ENCODE assay signal across 12 cellular contexts in the genomic region with DNA sequence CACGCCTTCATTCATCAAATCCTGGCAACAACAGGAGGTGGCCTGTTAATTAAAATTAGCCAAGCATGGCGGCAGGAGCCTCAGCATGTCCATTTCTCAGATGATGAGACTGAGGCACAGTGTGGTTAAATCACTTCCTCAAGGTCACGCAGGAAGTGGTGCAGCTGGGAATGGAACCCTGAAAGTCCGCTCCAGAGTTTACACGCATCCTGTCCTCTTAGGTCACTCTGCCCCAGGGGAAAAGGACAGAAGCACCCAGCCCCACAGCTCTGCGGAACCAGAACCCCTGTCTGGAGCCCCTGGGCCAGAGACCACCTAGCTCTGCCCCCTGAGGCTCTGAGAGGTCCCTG. TPM values are rescaled to one million over a fixed set of nuclear protein-coding genes. Genes with fewer than 3 reads are reported as not detected.
DNase-seq lines count a peak whose midpoint lies in the region; ATAC-seq and TF ChIP-seq lines count a peak whose summit lies in the region.
"Had no signal": no experiment of that assay in that cellular context is flagged by ENCODE, and none has a peak within 500 bp of the region (broad histone marks: within the 10 kb centered on the region; RNA-seq: fewer than 3 reads in every experiment).

No MANE protein-coding gene starts in this region.

- H3K36me3 Mint-ChIP-seq in mesothelial cell of epicardium = no peaks in the 10 kb centered on the region
- no peaks in the 10 kb centered on the region for H3K36me3 Mint-ChIP-seq in type B pancreatic cell

- in situ Hi-C loops in mammary epithelial cell (cut with MboI; ENCODE audit: low sequenced_read_pairs in 2 of 2) = loop anchor here in 1 of 2 donors (25.0 kb wide), 3 partner anchors 288 to 538 kb away; a partner anchor contains a TSS

- H3K4me2 ChIP-seq in SK-N-SH (no peak overlapping the region), mammary epithelial cell (ENCODE audit: insufficient read depth, low read depth, low read length) (peak overlapping the region; percentile 23)

- no peak overlapping the region for H2AFZ ChIP-seq in SK-N-SH (ENCODE audit: low read depth)
- H2AFZ ChIP-seq in mammary epithelial cell (ENCODE audit: low read depth, low read length) = peak overlapping the region; percentile 46

- H3K36me3 ChIP-seq in SK-N-SH (replicated peaks in 1 of 2; ENCODE audit: control insufficient read depth in 1 of 2, insufficient read depth in 2 of 2, low read length in 1 of 2) (no peaks in the 10 kb centered on the region), mammary epithelial cell (ENCODE audit: insufficient read depth, low read length) (no peaks in the 10 kb centered on the region)

- dilution Hi-C loops in mammary epithelial cell (cut with HindIII; ENCODE audit: low sequenced_read_pairs) = no loop called here

- H3K4me1 ChIP-seq in SK-N-SH (ENCODE audit: control insufficient read depth in 1 of 2, insufficient read depth in 2 of 2, low read depth in 1 of 2, low read length in 1 of 2) = peaks cover 0 to 3% of the 10 kb centered on the region in 2 experiments; a peak in 1 of 4 replicates
- H3K4me1 ChIP-seq in mammary epithelial cell (ENCODE audit: insufficient read depth, low read length) = peaks cover 39% of the 10 kb centered on the region

- ATAC-seq in SK-N-SH treated with all-trans-retinoic acid at 6 μM for 48 hours = no peak
- ATAC-seq in HG02981 (IDR thresholded peaks at IDR 0.05; ENCODE audit: unreplicated experiment) = no peak

- H3K4me1 Mint-ChIP-seq in mesothelial cell of epicardium (peaks cover 48% of the 10 kb centered on the region), type B pancreatic cell (ENCODE audit: unreplicated experiment) (peaks cover 32% of the 10 kb centered on the region)

- H3K9me3 ChIP-seq in SK-N-SH = no peaks in the 10 kb centered on the region
- no peaks in the 10 kb centered on the region for H3K9me3 ChIP-seq in mammary epithelial cell (replicated peaks; ENCODE audit: insufficient read depth, low read length)

- no peak overlapping the region for H3K9ac ChIP-seq in SK-N-SH
- H3K9ac ChIP-seq in mammary epithelial cell (ENCODE audit: insufficient read depth, low read length) = no peak overlapping the region

- CTCF ChIA-PET in SK-N-SH (lab: Yijun Ruan, JAX) = interaction anchor here (1.0 to 3.2 kb wide), 4 partner anchors 9 to 130 kb away, joined by 3 to 14 read pairs (median 5); no protein-coding TSS in a partner anchor
- CTCF ChIA-PET in mammary epithelial cell (lab: Charles Lee; ENCODE audit: low non-redundant PET) = no interaction called here

- TF ChIP-seq CTCF in SK-N-SH (IDR thresholded peaks at IDR 0.05) = no peak
- TF ChIP-seq CTCF in mammary epithelial cell (conservative IDR thresholded peaks at IDR 0.05 in 1 of 2, IDR thresholded peaks at IDR 0.05 in 1 of 2; ENCODE audit: extremely low read depth in 1 of 2, insufficient read depth in 1 of 2, low read depth in 1 of 2, low read length in 2 of 2) = no peak
- no peak for TF ChIP-seq CTCF in mesothelial cell of epicardium (IDR thresholded peaks at IDR 0.05; ENCODE audit: unreplicated experiment)
- no peak for TF ChIP-seq CTCF in type B pancreatic cell (conservative IDR thresholded peaks at IDR 0.05)

- H3K27ac Mint-ChIP-seq in mesothelial cell of epicardium = peak overlapping the region; percentile 33
- H3K27ac Mint-ChIP-seq in type B pancreatic cell = peak overlapping the region; percentile 84

- intact Hi-C loops in mammary epithelial cell (cut with micrococcal nuclease) = loop anchor here (1.0 kb wide), 1 partner anchor 9 kb away; no protein-coding TSS in a partner anchor

- no peak for TF ChIP-seq RAD21 in SK-N-SH (IDR thresholded peaks at IDR 0.05; ENCODE audit: low read length)

- DNase-seq in SK-N-SH (no peak), mammary epithelial cell (peak; percentile 43), mesothelial cell of epicardium (ENCODE audit: low spot score in 2 of 2, unreplicated experiment in 2 of 2) (no peak), type B pancreatic cell (ENCODE audit: extremely low spot score, unreplicated experiment) (no peak), dermis blood vessel endothelial cell (no peak)
- DNase-seq in activated CD8-positive, alpha-beta memory T cell treated with anti-CD3 and anti-CD28 coated beads, Interleukin-2, amount 50 U/mL, for 48 hours = no peak
- DNase-seq: ACHN; activated naive CD4-positive, alpha-beta T cell treated with Interleukin-2 at 50 U/mL for 16 hours; NCI-H1048 had no signal

- H3K79me2 ChIP-seq in SK-N-SH (ENCODE audit: insufficient read depth) (no peaks in the 10 kb centered on the region), mammary epithelial cell (ENCODE audit: insufficient read depth, low read length) (no peaks in the 10 kb centered on the region)

- H4K20me1 ChIP-seq in SK-N-SH (ENCODE audit: insufficient read depth) = no peaks in the 10 kb centered on the region
- H4K20me1 ChIP-seq in mammary epithelial cell (ENCODE audit: insufficient read depth, low read length) = no peaks in the 10 kb centered on the region

- H3K27me3 ChIP-seq in SK-N-SH (ENCODE audit: insufficient read depth) (no peaks in the 10 kb centered on the region), mammary epithelial cell (ENCODE audit: insufficient read depth, low read length) (no peaks in the 10 kb centered on the region)

- WGBS in SK-N-SH (ENCODE audit: low lambda C conversion rate) = 92% methylated on average over 2 of the region's 6 CpGs
- 72% methylated on average over 6 of the region's 6 CpGs for WGBS in mammary epithelial cell (ENCODE audit: low coverage, missing lambda C conversion rate)

- H3K27me3 Mint-ChIP-seq in mesothelial cell of epicardium (ENCODE audit: low read depth) = no peaks in the 10 kb centered on the region
- H3K27me3 Mint-ChIP-seq in type B pancreatic cell = no peaks in the 10 kb centered on the region

- H3F3A ChIP-seq in SK-N-SH (replicated peaks; ENCODE audit: insufficient read depth) = no peaks in the 10 kb centered on the region

- no peaks in the 10 kb centered on the region for H3K9me3 Mint-ChIP-seq in mesothelial cell of epicardium
- no peaks in the 10 kb centered on the region for H3K9me3 Mint-ChIP-seq in type B pancreatic cell

- no peak overlapping the region for H3K4me3 Mint-ChIP-seq in mesothelial cell of epicardium
- H3K4me3 Mint-ChIP-seq in type B pancreatic cell = peak overlapping the region; percentile 14

- TF ChIP-seq EP300 in SK-N-SH (IDR thresholded peaks at IDR 0.05; ENCODE audit: borderline replicate concordance in 1 of 2, low read depth in 1 of 2, low read length in 1 of 2) = no peak

- no TSS peak for BruUV-seq in mammary epithelial cell (replicated peaks; lab: Mats Ljungman, UMichigan)

- H3K4me3 ChIP-seq in SK-N-SH (ENCODE audit: low read depth in 2 of 2, low read length in 1 of 2) (no peak overlapping the region), mammary epithelial cell (replicated peaks in 1 of 3; ENCODE audit: insufficient read depth in 1 of 3, low read depth in 2 of 3, low read length in 3 of 3) (no peak overlapping the region)

- H3K27ac ChIP-seq in SK-N-SH (ENCODE audit: low read depth in 2 of 2, low read length in 1 of 2) (no peak overlapping the region), mammary epithelial cell (ENCODE audit: insufficient read depth, low read depth, low read length) (no peak overlapping the region)

- POLR2A ChIA-PET in SK-N-SH (lab: Yijun Ruan, JAX) = interaction anchor here (1.3 to 2.1 kb wide), 2 partner anchors 10 to 19 kb away, joined by 4 to 5 read pairs; a partner anchor contains a TSS

- no peaks in the 10 kb centered on the region for H3K9me2 ChIP-seq in SK-N-SH

TF ChIP-seq in SK-N-SH, 30 proteins besides CTCF, POLR2A, EP300 and RAD21:
- TF ChIP-seq GATA2 (CRISPR knock-in tag; IDR thresholded peaks at IDR 0.05) (no peak), GABPA (IDR thresholded peaks at IDR 0.05; ENCODE audit: low read depth) (0 out of 2 replicates have a peak, but pooled peaks have one; percentile 23)
- TF ChIP-seq, protein P1, sequence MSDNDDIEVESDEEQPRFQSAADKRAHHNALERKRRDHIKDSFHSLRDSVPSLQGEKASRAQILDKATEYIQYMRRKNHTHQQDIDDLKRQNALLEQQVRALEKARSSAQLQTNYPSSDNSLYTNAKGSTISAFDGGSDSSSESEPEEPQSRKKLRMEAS (IDR thresholded peaks at IDR 0.05; ENCODE audit: low read depth) = no peak
TF ChIP-seq in SK-N-SH: peak in this region for 1.

TF ChIP-seq in SK-N-SH treated with all-trans-retinoic acid at 6 μM for 48 hours, 23 proteins besides CTCF, POLR2A, EP300 and RAD21 (continues in another document):
- TF ChIP-seq BACH2 (CRISPR knock-in tag; IDR thresholded peaks at IDR 0.05; ENCODE audit: borderline replicate concordance) (no peak), GLIS3 (CRISPR knock-in tag; IDR thresholded peaks at IDR 0.05) (no peak), ARNTL (CRISPR knock-in tag; IDR thresholded peaks at IDR 0.05; ENCODE audit: borderline replicate concordance, low read depth) (no peak)

RNA-seq across cellular contexts. Expression of a gene that starts 19.6 kb away (rescaled TPM):
- polyA plus RNA-seq in SK-N-SH (2012; rRNA removed) = 4,089 and 4,976 TPM in 2 replicates
- polyA plus RNA-seq in SK-N-SH (2012; cell fraction: cytosol; rRNA removed) = 3,345 and 4,370 TPM in 2 replicates
- polyA plus RNA-seq in SK-N-SH (2012; cell fraction: nucleus; rRNA removed) = 1,624 and 1,631 TPM in 2 replicates
- 1,000 to 10,000 TPM; 1,970 to 2,165 TPM for total RNA-seq in mammary epithelial cell
- 3,548 TPM for polyA plus RNA-seq in mammary epithelial cell
- 1,634 TPM for polyA minus RNA-seq in mammary epithelial cell
- 2,423 to 2,513 TPM (median 2,494 TPM) in 3 replicates for total RNA-seq in mesothelial cell of epicardium
- 2,337 and 2,431 TPM in 2 replicates for total RNA-seq in type B pancreatic cell (ENCODE audit: low replicate concordance)
- 2,901 and 3,143 TPM in 2 replicates for total RNA-seq in dermis blood vessel endothelial cell

RNA-seq across cellular contexts. Expression of a gene that starts 50.0 kb away (rescaled TPM):
- 18.1 and 18.7 TPM in 2 replicates for polyA plus RNA-seq in SK-N-SH (2012; rRNA removed)
- 6.5 and 12.2 TPM in 2 replicates for polyA plus RNA-seq in SK-N-SH (2012; cell fraction: cytosol; rRNA removed)
- polyA plus RNA-seq in SK-N-SH (2012; cell fraction: nucleus; rRNA removed) = 29.3 and 35.7 TPM in 2 replicates
- 1 to 10 TPM in 1 of 2 donors, under 1 TPM in 1; 0.89 to 1.5 TPM for total RNA-seq in mammary epithelial cell
- polyA plus RNA-seq in mammary epithelial cell = 0.23 TPM
- not detected for polyA minus RNA-seq in mammary epithelial cell
- 37.4 to 38.9 TPM (median 38.9 TPM) in 3 replicates for total RNA-seq in mesothelial cell of epicardium
- total RNA-seq in type B pancreatic cell (ENCODE audit: low replicate concordance) = 41.4 and 47.9 TPM in 2 replicates
- 0.98 and 1.0 TPM in 2 replicates for total RNA-seq in dermis blood vessel endothelial cell
- total RNA-seq: T-helper 1 cell treated with Interleukin-12 subunit alpha and Interleukin-12 subunit beta and Interleukin-4 antibody, amounts not matched to agents 30 ng/mL and 1 ng/mL, for 36 hours had no signal

RNA-seq across cellular contexts. Expression of a gene that starts 55.0 kb away (rescaled TPM):
- 0.19 and 0.44 TPM in 2 replicates for polyA plus RNA-seq in SK-N-SH (2012; rRNA removed)
- 0.06 and 0.16 TPM in 2 replicates for polyA plus RNA-seq in SK-N-SH (2012; cell fraction: cytosol; rRNA removed)
- polyA plus RNA-seq in SK-N-SH (2012; cell fraction: nucleus; rRNA removed) = 0.11 and 0.16 TPM in 2 replicates
- 10 to 100 TPM; 11.2 to 29.2 TPM for total RNA-seq in mammary epithelial cell
- polyA plus RNA-seq in mammary epithelial cell = 9.1 TPM
- 32.0 TPM for polyA minus RNA-seq in mammary epithelial cell
- total RNA-seq in mesothelial cell of epicardium = 14.2 to 15.2 TPM (median 14.7 TPM) in 3 replicates
- 2.9 and 5.1 TPM in 2 replicates for total RNA-seq in type B pancreatic cell (ENCODE audit: low replicate concordance)
- 75.7 and 80.1 TPM in 2 replicates for total RNA-seq in dermis blood vessel endothelial cell

Comparison
In these comparisons a context has a peak if more than half of its experiments do, and no peak if none do; other contexts are left out.
1. RNA of a gene that starts 50.0 kb away (total RNA-seq): 41.4 to 47.9 TPM in type B pancreatic cell and 37.4 to 38.9 TPM in mesothelial cell of epicardium; 0.89 to 1.5 TPM in mammary epithelial cell and 0.98 to 1.0 TPM in dermis blood vessel endothelial cell; every median in the first group is over 10 times any median in the second.